1 cellular context compared by ENCODE assay signal in genomic region chr9:127921592-127922120, GRCh38.
TF ChIP-seq lines count a peak whose summit lies in the region.

No MANE protein-coding gene starts in this region.

TF ChIP-seq in IMR-90, 13 proteins besides CTCF, POLR2A, EP300 and RAD21 (continued from another document):
- no peak for TF ChIP-seq CEBPB (IDR thresholded peaks at IDR 0.05; ENCODE audit: low read depth, low read length)
- TF ChIP-seq FOS (IDR thresholded peaks at IDR 0.05; ENCODE audit: low read depth, low read length), result no peak
- TF ChIP-seq MAFK (IDR thresholded peaks at IDR 0.05; ENCODE audit: low read depth, low read length), result no peak
- no peak for TF ChIP-seq CHD1 (IDR thresholded peaks at IDR 0.05; ENCODE audit: low read depth, low read length)
- TF ChIP-seq, protein P1, sequence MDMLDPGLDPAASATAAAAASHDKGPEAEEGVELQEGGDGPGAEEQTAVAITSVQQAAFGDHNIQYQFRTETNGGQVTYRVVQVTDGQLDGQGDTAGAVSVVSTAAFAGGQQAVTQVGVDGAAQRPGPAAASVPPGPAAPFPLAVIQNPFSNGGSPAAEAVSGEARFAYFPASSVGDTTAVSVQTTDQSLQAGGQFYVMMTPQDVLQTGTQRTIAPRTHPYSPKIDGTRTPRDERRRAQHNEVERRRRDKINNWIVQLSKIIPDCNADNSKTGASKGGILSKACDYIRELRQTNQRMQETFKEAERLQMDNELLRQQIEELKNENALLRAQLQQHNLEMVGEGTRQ (IDR thresholded peaks at IDR 0.05; ENCODE audit: low read depth, low read length), result no peak
